8 cellular contexts compared by ENCODE assay signal in genomic region chr12:108565976-108566375, GRCh38. TPM values are rescaled to one million over a fixed set of nuclear protein-coding genes. Genes with fewer than 3 reads are reported as not detected.
DNase-seq lines count a peak whose midpoint lies in the region; ATAC-seq and TF ChIP-seq lines count a peak whose summit lies in the region.

No MANE protein-coding gene starts in this region.

- peak overlapping the region; percentile 50 to 58 for H3K27ac Mint-ChIP-seq in natural killer cell treated with Interleukin-12 subunit alpha and Interleukin-12 subunit beta and Interleukin-15 and Interleukin-18, amount 100 ng/mL, for 72 hours
- peak overlapping the region in 1 of 2 donors; percentile 27 for H3K27ac Mint-ChIP-seq in natural killer cell
- H3K27ac Mint-ChIP-seq in activated naive CD4-positive, alpha-beta T cell treated with anti-CD3 and anti-CD28 coated beads, Interleukin-2, amount 50 U/mL, for 24 hours: peak overlapping the region; percentile 72

- H3K9me3 ChIP-seq in Peyer's patch: no peaks in the 10 kb centered on the region
- H3K9me3 ChIP-seq in heart left ventricle: no peaks in the 10 kb centered on the region

- WGBS in heart left ventricle, 4 donors: 0 to 9% (median 6%) methylated on average over 2 of the region's 2 CpGs

- peaks cover 0 to 23% (median 9%) of the 10 kb centered on the region in 4 donors for H3K4me1 ChIP-seq in Peyer's patch
- H3K4me1 ChIP-seq in heart left ventricle: peaks cover 0 to 64% (median 36%) of the 10 kb centered on the region in 12 donors

- DNase-seq in natural killer cell treated with Interleukin-12 subunit alpha and Interleukin-12 subunit beta and Interleukin-15 and Interleukin-18, amount 100 ng/mL, for 72 hours (ENCODE audit: low spot score): no peak
- no peak for DNase-seq in natural killer cell
- DNase-seq in Peyer's patch: peak; percentile 54 to 84 (median 63)
- DNase-seq in heart left ventricle: peak; percentile 71 to 86 (median 82)
- DNase-seq in stimulated activated CD4-positive, alpha-beta T cell treated with anti-CD3 and anti-CD28 coated beads, Interleukin-2, amount 100 ng/mL, for 4 hours (ENCODE audit: low read depth): peak; percentile 68
- no peak for DNase-seq in medulla oblongata (ENCODE audit: extremely low spot score)

- no peaks in the 10 kb centered on the region for H3K27me3 Mint-ChIP-seq in natural killer cell treated with Interleukin-12 subunit alpha and Interleukin-12 subunit beta and Interleukin-15 and Interleukin-18, amount 100 ng/mL, for 72 hours
- H3K27me3 Mint-ChIP-seq in natural killer cell (ENCODE audit: low read depth in 2 of 2): no peaks in the 10 kb centered on the region
- H3K27me3 Mint-ChIP-seq in activated naive CD4-positive, alpha-beta T cell treated with anti-CD3 and anti-CD28 coated beads, Interleukin-2, amount 50 U/mL, for 24 hours: no peaks in the 10 kb centered on the region

- H3K27me3 ChIP-seq in Peyer's patch (no peaks in the 10 kb centered on the region), heart left ventricle (no peaks in the 10 kb centered on the region)

- H3K4me1 Mint-ChIP-seq in natural killer cell treated with Interleukin-12 subunit alpha and Interleukin-12 subunit beta and Interleukin-15 and Interleukin-18, amount 100 ng/mL, for 72 hours (ENCODE audit: low read depth in 2 of 2): peaks cover 18 to 44% of the 10 kb centered on the region in 2 donors
- H3K4me1 Mint-ChIP-seq in natural killer cell: peaks cover 19% of the 10 kb centered on the region in 2 donors
- peaks cover 68% of the 10 kb centered on the region for H3K4me1 Mint-ChIP-seq in activated naive CD4-positive, alpha-beta T cell treated with anti-CD3 and anti-CD28 coated beads, Interleukin-2, amount 50 U/mL, for 24 hours

- no peak overlapping the region for H3K4me3 Mint-ChIP-seq in natural killer cell treated with Interleukin-12 subunit alpha and Interleukin-12 subunit beta and Interleukin-15 and Interleukin-18, amount 100 ng/mL, for 72 hours
- no peak overlapping the region for H3K4me3 Mint-ChIP-seq in natural killer cell
- H3K4me3 Mint-ChIP-seq in activated naive CD4-positive, alpha-beta T cell treated with anti-CD3 and anti-CD28 coated beads, Interleukin-2, amount 50 U/mL, for 24 hours: no peak overlapping the region

- H3K36me3 ChIP-seq in Peyer's patch (peaks cover 0 to 58% (median 0%) of the 10 kb centered on the region in 3 donors), heart left ventricle (peaks cover 0 to 69% (median 63%) of the 10 kb centered on the region in 9 donors)

- intact Hi-C loops in natural killer cell (cut with micrococcal nuclease) (loop anchor here (10.0 kb wide), 1 partner anchor 269 kb away; no protein-coding TSS in a partner anchor), heart left ventricle (cut with DNase I) (loop anchor here in 8 of 10 donors (1.0 to 10.0 kb wide), 13 partner anchors 51 to 529 kb away; partner anchors contain the start of genes ALKBH2 (in 7 of the 8) and UNG (in 4 of the 8))

- ATAC-seq in natural killer cell treated with Interleukin-12 subunit alpha and Interleukin-12 subunit beta and Interleukin-15 and Interleukin-18, amount 100 ng/mL, for 72 hours: no peak
- no peak for ATAC-seq in natural killer cell
- ATAC-seq in heart left ventricle: peak in 2 of 4 donors; percentile 8 to 29
- ATAC-seq in GM21825 (IDR thresholded peaks at IDR 0.05; ENCODE audit: unreplicated experiment): no peak

- H3K9me3 Mint-ChIP-seq in natural killer cell treated with Interleukin-12 subunit alpha and Interleukin-12 subunit beta and Interleukin-15 and Interleukin-18, amount 100 ng/mL, for 72 hours: no peaks in the 10 kb centered on the region
- H3K9me3 Mint-ChIP-seq in natural killer cell: no peaks in the 10 kb centered on the region
- H3K9me3 Mint-ChIP-seq in activated naive CD4-positive, alpha-beta T cell treated with anti-CD3 and anti-CD28 coated beads, Interleukin-2, amount 50 U/mL, for 24 hours: no peaks in the 10 kb centered on the region

- H3K36me3 Mint-ChIP-seq in natural killer cell treated with Interleukin-12 subunit alpha and Interleukin-12 subunit beta and Interleukin-15 and Interleukin-18, amount 100 ng/mL, for 72 hours: peaks cover 32% of the 10 kb centered on the region
- peaks cover 25% of the 10 kb centered on the region for H3K36me3 Mint-ChIP-seq in natural killer cell
- peaks cover 25% of the 10 kb centered on the region for H3K36me3 Mint-ChIP-seq in activated naive CD4-positive, alpha-beta T cell treated with anti-CD3 and anti-CD28 coated beads, Interleukin-2, amount 50 U/mL, for 24 hours

- H3K27ac ChIP-seq in Peyer's patch (peak overlapping the region in 3 of 4 donors; percentile 27 to 53 (median 30)), heart left ventricle (peak overlapping the region in 11 of 12 donors; percentile 4 to 96 (median 52))

- TF ChIP-seq POLR2A in Peyer's patch (IDR thresholded peaks at IDR 0.05): no peak
- TF ChIP-seq POLR2A in heart left ventricle (IDR thresholded peaks at IDR 0.05): no peak

- H3K4me3 ChIP-seq in Peyer's patch (no peak overlapping the region), heart left ventricle (no peak overlapping the region)

- TF ChIP-seq CTCF in natural killer cell (IDR thresholded peaks at IDR 0.05) (no peak), Peyer's patch (IDR thresholded peaks at IDR 0.05) (no peak), heart left ventricle (IDR thresholded peaks at IDR 0.05) (no peak)

RNA-seq across cellular contexts. Expression of gene ISCU, which starts 3.6 kb away (rescaled TPM):
- 10 to 100 TPM; 66.1 to 85.3 TPM for total RNA-seq in natural killer cell treated with Interleukin-12 subunit alpha and Interleukin-12 subunit beta and Interleukin-15 and Interleukin-18, amount 100 ng/mL, for 72 hours
- 100 to 1,000 TPM in 1 of 3 donors, 10 to 100 TPM in 2; 86.9 to 103 (median 97.4) TPM for total RNA-seq in natural killer cell
- 100 to 1,000 TPM; 121 to 146 (median 138) TPM for total RNA-seq in Peyer's patch
- total RNA-seq in heart left ventricle: 100 to 1,000 TPM; 289 to 632 (median 497) TPM
- polyA plus RNA-seq in heart left ventricle: 100 to 1,000 TPM; 203 to 335 TPM

RNA-seq across cellular contexts. Expression of gene SART3, which starts 5.0 kb away (rescaled TPM):
- total RNA-seq in natural killer cell treated with Interleukin-12 subunit alpha and Interleukin-12 subunit beta and Interleukin-15 and Interleukin-18, amount 100 ng/mL, for 72 hours: 100 to 1,000 TPM; 105 to 127 TPM
- total RNA-seq in natural killer cell (100 to 1,000 TPM in 1 of 3 donors, 10 to 100 TPM in 2; 76.5 to 107 (median 78.3) TPM), Peyer's patch (100 to 1,000 TPM in 1 of 4 donors, 10 to 100 TPM in 3; 67.8 to 205 (median 77.7) TPM), heart left ventricle (10 to 100 TPM; 19.5 to 33.2 (median 27.4) TPM)
- polyA plus RNA-seq in heart left ventricle: 10 to 100 TPM; 13.3 to 20.3 TPM

RNA-seq across cellular contexts. Expression of gene TMEM119, which starts 31.9 kb away (rescaled TPM):
- total RNA-seq in natural killer cell treated with Interleukin-12 subunit alpha and Interleukin-12 subunit beta and Interleukin-15 and Interleukin-18, amount 100 ng/mL, for 72 hours: not detected
- total RNA-seq in natural killer cell (1 to 10 TPM in 1 of 3 donors, under 1 TPM in 2; 0.70 to 3.4 (median 0.71) TPM), Peyer's patch (10 to 100 TPM in 1 of 4 donors, 1 to 10 TPM in 3; 1.8 to 17.3 (median 3.4) TPM), heart left ventricle (10 to 100 TPM in 1 of 9 donors, 1 to 10 TPM in 7, under 1 TPM in 1; 0.19 to 11.0 (median 2.2) TPM)
- 1 to 10 TPM in 1 of 2 donors, under 1 TPM in 1; 0.80 to 3.0 TPM for polyA plus RNA-seq in heart left ventricle

RNA-seq across cellular contexts. Expression of gene FICD, which starts 50.9 kb away (rescaled TPM):
- 10 to 100 TPM; 14.9 to 16.5 TPM for total RNA-seq in natural killer cell treated with Interleukin-12 subunit alpha and Interleukin-12 subunit beta and Interleukin-15 and Interleukin-18, amount 100 ng/mL, for 72 hours
- 1 to 10 TPM; 3.9 to 7.5 (median 6.6) TPM for total RNA-seq in natural killer cell
- 10 to 100 TPM in 2 of 4 donors, 1 to 10 TPM in 2; 4.1 to 11.6 (median 8.6) TPM for total RNA-seq in Peyer's patch
- total RNA-seq in heart left ventricle: 1 to 10 TPM; 2.6 to 6.6 (median 3.5) TPM
- 1 to 10 TPM; 1.4 to 4.6 TPM for polyA plus RNA-seq in heart left ventricle

Comparison
In these comparisons a context has a peak if more than half of its experiments do, and no peak if none do; other contexts are left out.
1. DNase-seq: peak in Peyer's patch (3 of 3), heart left ventricle (5 of 5) and stimulated activated CD4-positive, alpha-beta T cell treated with anti-CD3 and anti-CD28 coated beads, Interleukin-2, amount 100 ng/mL, for 4 hours (single experiment); none in natural killer cell treated with Interleukin-12 subunit alpha and Interleukin-12 subunit beta and Interleukin-15 and Interleukin-18, amount 100 ng/mL, for 72 hours (single experiment), natural killer cell (single experiment) and medulla oblongata (single experiment).